15 cellular contexts compared by ENCODE assay signal in genomic region chr6:72466471-72466870, GRCh38.
A peak's percentile ranks its signal among the peaks of the same experiment; 100 is the strongest.
DNase-seq lines count a peak whose midpoint lies in the region; ATAC-seq, FAIRE-seq and TF ChIP-seq lines count a peak whose summit lies in the region.
"Had no signal": no experiment of that assay in that cellular context is flagged by ENCODE, and none has a peak within 500 bp of the region (broad histone marks: within the 10 kb centered on the region; RNA-seq: fewer than 3 reads in every experiment).

No MANE protein-coding gene starts in this region.

- H4K20me1 ChIP-seq in K562 (replicated peaks; ENCODE audit: control insufficient read depth, insufficient read depth, low read length): no peaks in the 10 kb centered on the region

- peak overlapping the region; percentile 90 for H2BK5ac ChIP-seq in mesendoderm (ENCODE audit: low read length)

- H3K27ac ChIP-seq in K562 (ENCODE audit: extremely low read depth, low read depth, low read length) (no peak overlapping the region), endodermal cell (ENCODE audit: low read depth, low read length) (no peak overlapping the region), mesendoderm (ENCODE audit: low read depth, low read length) (no peak overlapping the region)
- H3K27ac ChIP-seq: GM23248 had no signal

- peaks cover 5% of the 10 kb centered on the region for H3K36me3 Mint-ChIP-seq in endodermal cell (ENCODE audit: low read depth)
- H3K36me3 Mint-ChIP-seq: CD4-positive, alpha-beta memory T cell had no signal

- no peak for TF ChIP-seq RAD21 in K562 (CRISPR knock-in tag; conservative IDR thresholded peaks at IDR 0.05 in 1 of 2, IDR thresholded peaks at IDR 0.05 in 1 of 2)

- H2BK120ac ChIP-seq in mesendoderm (ENCODE audit: low read depth, low read length): no peak overlapping the region

- H3K9me1 ChIP-seq in K562 (ENCODE audit: control insufficient read depth, insufficient read depth, low read length): no peaks in the 10 kb centered on the region

- POLR2A ChIA-PET in K562 (lab: Yijun Ruan, JAX): interaction anchor here (1.1 to 1.5 kb wide), 2 partner anchors 9 to 12 kb away, joined by 3 to 5 read pairs; no protein-coding TSS in a partner anchor

- no peak for TF ChIP-seq POLR2A in K562 (conservative IDR thresholded peaks at IDR 0.05)

- no peak overlapping the region for H3K56ac ChIP-seq in mesendoderm (ENCODE audit: low read length)

- no peak for TF ChIP-seq CTCF in K562 (IDR thresholded peaks at IDR 0.05 in 2 of 3, conservative IDR thresholded peaks at IDR 0.05 in 1 of 3; ENCODE audit: insufficient read depth in 2 of 3, low read depth in 1 of 3, low read length in 3 of 3)
- no peak for TF ChIP-seq CTCF in endodermal cell (conservative IDR thresholded peaks at IDR 0.05)

- peak overlapping the region; percentile 57 for H2BK15ac ChIP-seq in mesendoderm (replicated peaks; ENCODE audit: low read depth)

- no peaks in the 10 kb centered on the region for H3K9me3 ChIP-seq in K562 (replicated peaks; ENCODE audit: control insufficient read depth, insufficient read depth, low read depth, low read length)
- peaks cover 21% of the 10 kb centered on the region for H3K9me3 ChIP-seq in endodermal cell (ENCODE audit: control insufficient read depth, low read length)
- H3K9me3 ChIP-seq: HAP-1 had no signal

- H3K9ac ChIP-seq in K562 (ENCODE audit: insufficient read depth in 1 of 2, low read depth in 2 of 2, low read length in 2 of 2): no peak overlapping the region
- H3K9ac ChIP-seq in endodermal cell (ENCODE audit: extremely low read depth, low read length, poor library complexity, severe bottlenecking): peak overlapping the region; percentile 24
- no peak overlapping the region for H3K9ac ChIP-seq in mesendoderm (ENCODE audit: low read length)
- H3K9ac ChIP-seq: GM23248 had no signal

- DNase-seq in K562 (ENCODE audit: extremely low read depth in 1 of 4, low spot score in 3 of 4) (no peak), endodermal cell (no peak), mesendoderm (no peak), frontal cortex (ENCODE audit: low spot score in 2 of 2) (no peak)
- DNase-seq in activated CD4-positive, CD25-positive, alpha-beta regulatory T cell treated with anti-CD3 and anti-CD28 coated beads, Interleukin-2, amount 50 U/mL, for 72 hours: no peak
- DNase-seq: CD4-positive, alpha-beta memory T cell; DND-41; GM23248; HFFc6 had no signal

- CTCF ChIA-PET in K562 (lab: Yijun Ruan, JAX; ENCODE audit: low intra/inter-chr PET ratio): no interaction called here

- no peak overlapping the region for H3K27ac Mint-ChIP-seq in endodermal cell
- H3K27ac Mint-ChIP-seq: CD4-positive, alpha-beta memory T cell; HFFc6 had no signal

- H3K4me3 ChIP-seq in K562 (no peak overlapping the region), endodermal cell (ENCODE audit: low read length) (peak overlapping the region; percentile 15), mesendoderm (ENCODE audit: low read length) (no peak overlapping the region)
- H3K4me3 ChIP-seq: GM23248, HAP-1 had no signal

- no peak overlapping the region for H3K4me3 Mint-ChIP-seq in endodermal cell
- H3K4me3 Mint-ChIP-seq: CD4-positive, alpha-beta memory T cell; HFFc6 had no signal

- FAIRE-seq in K562 (lab: Jason Lieb, UNC): peak; percentile 6
- no peak for FAIRE-seq in frontal cortex (lab: Jason Lieb, UNC)
- FAIRE-seq: G401.6, GM12892, GM19239, H1 had no signal

- ATAC-seq in K562 (no peak), HG02885 (IDR thresholded peaks at IDR 0.05; ENCODE audit: poor library complexity, unreplicated experiment) (no peak)

- H3K27me3 Mint-ChIP-seq in endodermal cell (ENCODE audit: insufficient read depth): peaks cover 1% of the 10 kb centered on the region

- peaks cover 30% of the 10 kb centered on the region for H3K9me3 Mint-ChIP-seq in endodermal cell
- H3K9me3 Mint-ChIP-seq: HFFc6 had no signal

- TF ChIP-seq EP300 in K562 (IDR thresholded peaks at IDR 0.05; ENCODE audit: low read length): no peak

- no peak overlapping the region for H4K8ac ChIP-seq in mesendoderm (ENCODE audit: low read depth, low read length)

- no peaks in the 10 kb centered on the region for H3K79me2 ChIP-seq in K562 (ENCODE audit: control insufficient read depth, insufficient read depth, low read length)
- H3K79me2 ChIP-seq in mesendoderm (ENCODE audit: control insufficient read depth, insufficient read depth, low read length): no peaks in the 10 kb centered on the region

- H3K36me3 ChIP-seq in K562 (ENCODE audit: control insufficient read depth, insufficient read depth, low read length) (no peaks in the 10 kb centered on the region), endodermal cell (ENCODE audit: control insufficient read depth, insufficient read depth, low read length) (no peaks in the 10 kb centered on the region), mesendoderm (ENCODE audit: control insufficient read depth, insufficient read depth, low read length) (no peaks in the 10 kb centered on the region)
- H3K36me3 ChIP-seq: HAP-1 had no signal

- H3K4me2 ChIP-seq in K562 (ENCODE audit: insufficient read depth, low read length) (no peak overlapping the region), mesendoderm (ENCODE audit: low read length) (no peak overlapping the region)

- H2AK5ac ChIP-seq in mesendoderm (ENCODE audit: low read length): peak overlapping the region; percentile 43

- no peak overlapping the region for H2AFZ ChIP-seq in K562 (ENCODE audit: low read depth, low read length)

- no peak overlapping the region for H4K5ac ChIP-seq in mesendoderm (ENCODE audit: low read length)

- in situ Hi-C loops in K562 (cut with MboI): no loop called here

- H3K23ac ChIP-seq in mesendoderm (ENCODE audit: low read length): no peak overlapping the region

- peak overlapping the region; percentile 75 for H3K18ac ChIP-seq in mesendoderm (ENCODE audit: low read length)

- no TSS peak for BruUV-seq in K562 (replicated peaks; lab: Mats Ljungman, UMichigan)

- H3K27me3 ChIP-seq in K562 (ENCODE audit: control insufficient read depth in 2 of 2, insufficient read depth in 2 of 2, low read length in 2 of 2): no peaks in the 10 kb centered on the region
- H3K27me3 ChIP-seq in endodermal cell (ENCODE audit: control insufficient read depth, insufficient read depth, low read length, poor library complexity, severe bottlenecking): no peaks in the 10 kb centered on the region
- no peaks in the 10 kb centered on the region for H3K27me3 ChIP-seq in mesendoderm (ENCODE audit: insufficient read depth, low read length, poor library complexity)

- H3K4ac ChIP-seq in mesendoderm (ENCODE audit: low read depth, low read length): no peak overlapping the region

- no peaks in the 10 kb centered on the region for H3K79me1 ChIP-seq in mesendoderm (ENCODE audit: low read length)

- peaks cover 25% of the 10 kb centered on the region for H3K4me1 Mint-ChIP-seq in endodermal cell
- H3K4me1 Mint-ChIP-seq: CD4-positive, alpha-beta memory T cell had no signal

- peaks cover 3 to 6% of the 10 kb centered on the region in 2 experiments; a peak in 3 of 5 replicates for H3K4me1 ChIP-seq in K562 (replicated peaks in 1 of 2; ENCODE audit: control insufficient read depth in 2 of 2, insufficient read depth in 2 of 2, low read length in 2 of 2)
- peaks cover 6% of the 10 kb centered on the region for H3K4me1 ChIP-seq in endodermal cell (ENCODE audit: control insufficient read depth, insufficient read depth, low read length)
- peaks cover 4% of the 10 kb centered on the region for H3K4me1 ChIP-seq in mesendoderm (ENCODE audit: control insufficient read depth, low read depth, low read length)
- H3K4me1 ChIP-seq: HAP-1 had no signal

- intact Hi-C loops in K562 (cut with micrococcal nuclease): no loop called here

TF ChIP-seq in K562, 482 proteins besides CTCF, POLR2A, EP300 and RAD21 (continues in another document):
- TF ChIP-seq NUFIP1 (IDR thresholded peaks at IDR 0.05; ENCODE audit: partially characterized antibody) (no peak), MTF1 (CRISPR knock-in tag; IDR thresholded peaks at IDR 0.05; ENCODE audit: borderline replicate concordance) (no peak), HIVEP1 (CRISPR knock-in tag; IDR thresholded peaks at IDR 0.05) (no peak), PCBP1 (IDR thresholded peaks at IDR 0.05; ENCODE audit: low read depth, low read length, poor library complexity, severe bottlenecking) (no peak), ZFP30 (CRISPR knock-in tag; IDR thresholded peaks at IDR 0.05; ENCODE audit: borderline replicate concordance) (no peak), ZNF668 (CRISPR knock-in tag; IDR thresholded peaks at IDR 0.05) (no peak), ARID2 (IDR thresholded peaks at IDR 0.05) (no peak), ZNF239 (CRISPR knock-in tag; IDR thresholded peaks at IDR 0.05) (no peak), ARHGAP35 (IDR thresholded peaks at IDR 0.05; ENCODE audit: partially characterized antibody) (no peak), CHD1 (IDR thresholded peaks at IDR 0.05; ENCODE audit: low read length) (no peak), ZNF124 (CRISPR knock-in tag; IDR thresholded peaks at IDR 0.05) (no peak), AFF4 (CRISPR knock-in tag; IDR thresholded peaks at IDR 0.05) (no peak), STAT5A (IDR thresholded peaks at IDR 0.05; ENCODE audit: borderline replicate concordance, low read length) (no peak), HNRNPUL1 (IDR thresholded peaks at IDR 0.05; ENCODE audit: low read length) (no peak)
